Comparison of ENCODE assay signal across 17 cellular contexts in the genomic region with DNA sequence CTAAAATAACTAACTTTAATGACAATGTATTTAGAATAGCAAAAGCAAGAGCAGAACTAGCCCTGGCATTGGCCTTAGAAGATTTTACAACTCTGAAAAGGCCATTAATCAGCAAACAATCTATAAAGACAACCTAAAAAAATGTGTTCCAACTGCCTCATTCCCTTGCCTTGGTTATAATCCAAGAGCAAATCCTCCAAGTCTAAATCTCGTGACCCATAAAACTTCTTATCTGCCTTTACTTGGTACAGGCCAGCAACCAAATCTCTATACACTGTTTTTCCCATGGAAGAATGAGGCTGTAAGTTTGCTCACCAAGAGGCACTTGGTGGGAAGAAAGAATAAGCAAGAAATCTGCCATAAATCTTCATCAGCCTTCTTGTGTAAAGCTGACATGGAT.
"Had no signal": no experiment of that assay in that cellular context is flagged by ENCODE, and none has a peak within 500 bp of the region (broad histone marks: within the 10 kb centered on the region; RNA-seq: fewer than 3 reads in every experiment).

No MANE protein-coding gene starts in this region.

- H3K27me3 Mint-ChIP-seq: activated naive CD4-positive, alpha-beta T cell treated with anti-CD3 and anti-CD28 coated beads, Interleukin-2, amount 50 U/mL, for 24 hours had no signal

- H3K4me3 Mint-ChIP-seq: activated naive CD4-positive, alpha-beta T cell treated with anti-CD3 and anti-CD28 coated beads, Interleukin-2, amount 50 U/mL, for 24 hours; neural crest cell had no signal

- H3K9me3 Mint-ChIP-seq: activated naive CD4-positive, alpha-beta T cell treated with anti-CD3 and anti-CD28 coated beads, Interleukin-2, amount 50 U/mL, for 24 hours had no signal

- H3K27ac Mint-ChIP-seq: activated naive CD4-positive, alpha-beta T cell treated with anti-CD3 and anti-CD28 coated beads, Interleukin-2, amount 50 U/mL, for 24 hours had no signal

- H3K36me3 ChIP-seq: breast epithelium, left lung, ovary, upper lobe of left lung had no signal

- H3K36me3 Mint-ChIP-seq: activated naive CD4-positive, alpha-beta T cell treated with anti-CD3 and anti-CD28 coated beads, Interleukin-2, amount 50 U/mL, for 24 hours had no signal

- DNase-seq: activated effector memory CD4-positive, alpha-beta T cell treated with Interleukin-2 at 50 U/mL for 16 hours; activated T-cell treated with anti-CD3 and anti-CD28 coated beads, Interleukin-2, amount 50 U/mL, for 1 hour; amygdala; dorsolateral prefrontal cortex; foreskin keratinocyte; left lung; mesendoderm; ovary; retina; stimulated activated naive CD4-positive, alpha-beta T cell; substantia nigra; T-helper 2 cell; upper lobe of left lung had no signal

- H3K9me3 ChIP-seq: breast epithelium, left lung, ovary, upper lobe of left lung had no signal

- H3K4me1 Mint-ChIP-seq: activated naive CD4-positive, alpha-beta T cell treated with anti-CD3 and anti-CD28 coated beads, Interleukin-2, amount 50 U/mL, for 24 hours; neural crest cell had no signal

- ATAC-seq: activated CD4-positive, CD25-positive, alpha-beta regulatory T cell treated with anti-CD3 and anti-CD28 coated beads, Interleukin-2, amount 50 U/mL, for 24 hours; foreskin keratinocyte; left lung had no signal

- H3K27ac ChIP-seq: breast epithelium, dorsolateral prefrontal cortex, foreskin keratinocyte, left lung, ovary, upper lobe of left lung had no signal

- H3K27me3 ChIP-seq: foreskin keratinocyte, left lung, ovary, upper lobe of left lung had no signal

- H3K4me3 ChIP-seq: breast epithelium, dorsolateral prefrontal cortex, left lung, ovary, upper lobe of left lung had no signal

- H3K4me1 ChIP-seq: breast epithelium, foreskin keratinocyte, left lung, upper lobe of left lung had no signal
